In the genomic region with DNA sequence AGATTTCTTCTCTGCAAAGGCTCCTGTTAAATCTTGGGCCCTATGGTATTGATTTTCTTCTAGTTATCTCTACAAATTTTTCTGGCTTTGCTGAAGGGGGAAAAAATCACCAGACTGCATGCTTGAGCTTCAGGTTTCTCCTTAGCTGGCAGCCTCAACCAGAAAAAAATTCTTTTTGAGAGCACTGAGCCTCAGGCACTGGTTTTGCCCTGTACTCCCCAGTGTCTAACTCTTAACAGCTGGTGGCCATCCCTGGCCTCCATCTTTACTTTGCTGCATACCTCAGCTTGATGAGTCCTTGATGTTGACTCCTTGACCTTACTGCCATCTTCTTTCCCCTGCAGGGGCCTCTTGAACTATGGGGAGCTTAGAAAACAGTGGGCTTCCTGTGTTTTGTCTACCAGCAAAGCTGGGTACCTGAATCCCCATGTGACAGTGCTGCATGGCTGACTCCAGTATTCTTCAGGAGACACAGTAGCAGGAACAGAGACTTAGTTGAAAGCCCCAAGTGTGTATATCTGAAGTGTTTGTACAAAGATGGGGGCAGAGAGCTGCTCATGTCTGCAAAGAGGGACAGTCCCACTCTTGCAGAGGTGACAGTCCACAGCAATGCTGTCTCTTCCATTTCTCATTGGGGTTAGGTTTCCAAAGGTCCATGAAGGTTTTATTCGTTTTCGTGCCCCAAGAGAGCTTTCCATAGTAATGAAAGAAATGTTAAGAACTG, we compare ENCODE assay signal across 2 cellular contexts. TPM values are rescaled to one million over a fixed set of nuclear protein-coding genes. Genes with fewer than 3 reads are reported as not detected.
"Had no signal": no experiment of that assay in that cellular context is flagged by ENCODE, and none has a peak within 500 bp of the region (broad histone marks: within the 10 kb centered on the region; RNA-seq: fewer than 3 reads in every experiment).

No MANE protein-coding gene starts in this region.

RNA-seq across cellular contexts. Expression of a gene that starts 31.7 kb away (rescaled TPM):
- total RNA-seq: aorta, cardiac septum had no signal
